1 cellular context compared by ENCODE assay signal in the genomic region with DNA sequence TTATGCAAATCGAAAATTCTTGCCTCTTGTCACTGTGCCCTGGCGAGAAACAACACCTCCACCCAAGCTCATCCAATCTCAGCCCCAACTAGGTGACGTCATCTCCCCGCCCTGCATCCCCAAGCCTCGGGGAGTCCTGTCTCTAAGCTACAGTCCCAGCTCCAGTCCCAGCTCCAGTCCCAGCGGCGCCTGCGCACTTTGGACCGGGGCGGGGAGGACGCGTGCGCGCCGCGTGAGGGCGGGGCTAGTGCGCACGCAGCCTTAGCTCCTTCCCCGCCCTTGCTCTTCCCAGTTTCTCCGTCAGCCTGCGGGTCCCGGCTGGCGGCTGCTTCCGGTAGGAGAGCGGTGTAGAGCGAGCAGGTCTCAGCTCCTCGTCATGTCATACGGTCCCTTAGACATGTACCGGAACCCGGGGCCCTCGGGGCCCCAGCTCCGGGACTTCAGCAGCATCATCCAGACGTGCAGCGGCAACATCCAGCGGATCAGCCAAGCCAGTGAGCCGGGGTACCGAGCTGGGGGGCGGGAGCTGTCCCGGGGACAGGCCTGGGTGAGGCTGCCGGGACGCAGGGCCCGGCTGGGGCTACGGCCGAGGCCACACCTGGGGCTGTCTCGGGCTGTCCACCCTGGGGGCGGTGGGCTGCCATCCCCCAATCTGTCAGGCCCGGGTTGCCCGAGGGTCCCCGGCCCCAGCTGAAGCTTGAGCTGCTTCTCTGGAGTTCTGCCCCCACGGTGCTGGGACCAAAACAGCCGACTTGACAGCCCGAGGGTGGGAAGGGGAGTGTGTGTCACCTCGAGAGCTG.
A peak's percentile ranks its signal among the peaks of the same experiment; 100 is the strongest.
TF ChIP-seq lines count a peak whose summit lies in the region.

A gene (plus strand): TSS at position 288 of the 800 bp plus-strand sequence. CDS start 89 bp downstream, at position 377.

TF ChIP-seq in HepG2, 621 proteins besides CTCF, POLR2A, EP300 and RAD21 (continued from another document and continues in another):
- TF ChIP-seq, protein P1, sequence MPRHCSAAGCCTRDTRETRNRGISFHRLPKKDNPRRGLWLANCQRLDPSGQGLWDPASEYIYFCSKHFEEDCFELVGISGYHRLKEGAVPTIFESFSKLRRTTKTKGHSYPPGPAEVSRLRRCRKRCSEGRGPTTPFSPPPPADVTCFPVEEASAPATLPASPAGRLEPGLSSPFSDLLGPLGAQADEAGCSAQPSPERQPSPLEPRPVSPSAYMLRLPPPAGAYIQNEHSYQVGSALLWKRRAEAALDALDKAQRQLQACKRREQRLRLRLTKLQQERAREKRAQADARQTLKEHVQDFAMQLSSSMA (CRISPR knock-in tag; IDR thresholded peaks at IDR 0.05): no peak
- peak; percentile 72 for TF ChIP-seq ZNF781 (CRISPR knock-in tag; IDR thresholded peaks at IDR 0.05; ENCODE audit: borderline replicate concordance, not compliant biosample characterization)
- TF ChIP-seq, protein P2, sequence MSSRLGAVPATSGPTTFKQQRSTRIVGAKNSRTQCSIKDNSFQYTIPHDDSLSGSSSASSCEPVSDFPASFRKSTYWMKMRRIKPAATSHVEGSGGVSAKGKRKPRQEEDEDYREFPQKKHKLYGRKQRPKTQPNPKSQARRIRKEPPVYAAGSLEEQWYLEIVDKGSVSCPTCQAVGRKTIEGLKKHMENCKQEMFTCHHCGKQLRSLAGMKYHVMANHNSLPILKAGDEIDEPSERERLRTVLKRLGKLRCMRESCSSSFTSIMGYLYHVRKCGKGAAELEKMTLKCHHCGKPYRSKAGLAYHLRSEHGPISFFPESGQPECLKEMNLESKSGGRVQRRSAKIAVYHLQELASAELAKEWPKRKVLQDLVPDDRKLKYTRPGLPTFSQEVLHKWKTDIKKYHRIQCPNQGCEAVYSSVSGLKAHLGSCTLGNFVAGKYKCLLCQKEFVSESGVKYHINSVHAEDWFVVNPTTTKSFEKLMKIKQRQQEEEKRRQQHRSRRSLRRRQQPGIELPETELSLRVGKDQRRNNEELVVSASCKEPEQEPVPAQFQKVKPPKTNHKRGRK (CRISPR knock-in tag; IDR thresholded peaks at IDR 0.05): no peak
- no peak for TF ChIP-seq SMYD3 (CRISPR knock-in tag; IDR thresholded peaks at IDR 0.05)
- peak; percentile 61 for TF ChIP-seq GABPA (IDR thresholded peaks at IDR 0.05; ENCODE audit: low read depth, low read length)
- peak; percentile 85 for TF ChIP-seq GABPA (CRISPR knock-in tag; IDR thresholded peaks at IDR 0.05; ENCODE audit: low read depth)
- TF ChIP-seq, protein P3, sequence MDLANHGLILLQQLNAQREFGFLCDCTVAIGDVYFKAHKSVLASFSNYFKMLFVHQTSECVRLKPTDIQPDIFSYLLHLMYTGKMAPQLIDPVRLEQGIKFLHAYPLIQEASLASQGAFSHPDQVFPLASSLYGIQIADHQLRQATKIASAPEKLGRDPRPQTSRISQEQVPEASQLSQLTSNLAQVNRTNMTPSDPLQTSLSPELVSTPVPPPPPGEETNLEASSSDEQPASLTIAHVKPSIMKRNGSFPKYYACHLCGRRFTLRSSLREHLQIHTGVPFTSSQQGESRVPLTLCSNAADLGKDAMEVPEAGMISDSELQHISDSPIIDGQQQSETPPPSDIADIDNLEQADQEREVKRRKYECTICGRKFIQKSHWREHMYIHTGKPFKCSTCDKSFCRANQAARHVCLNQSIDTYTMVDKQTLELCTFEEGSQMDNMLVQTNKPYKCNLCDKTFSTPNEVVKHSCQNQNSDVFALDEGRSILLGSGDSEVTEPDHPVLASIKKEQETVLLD (CRISPR knock-in tag; IDR thresholded peaks at IDR 0.05; ENCODE audit: low read depth): peak; percentile 41; the same call in 1 of the 2 replicates
- peak; percentile 66; the same call in 1 of the 2 replicates for TF ChIP-seq ZNF274 (CRISPR knock-in tag; IDR thresholded peaks at IDR 0.05)
- TF ChIP-seq, protein P4, sequence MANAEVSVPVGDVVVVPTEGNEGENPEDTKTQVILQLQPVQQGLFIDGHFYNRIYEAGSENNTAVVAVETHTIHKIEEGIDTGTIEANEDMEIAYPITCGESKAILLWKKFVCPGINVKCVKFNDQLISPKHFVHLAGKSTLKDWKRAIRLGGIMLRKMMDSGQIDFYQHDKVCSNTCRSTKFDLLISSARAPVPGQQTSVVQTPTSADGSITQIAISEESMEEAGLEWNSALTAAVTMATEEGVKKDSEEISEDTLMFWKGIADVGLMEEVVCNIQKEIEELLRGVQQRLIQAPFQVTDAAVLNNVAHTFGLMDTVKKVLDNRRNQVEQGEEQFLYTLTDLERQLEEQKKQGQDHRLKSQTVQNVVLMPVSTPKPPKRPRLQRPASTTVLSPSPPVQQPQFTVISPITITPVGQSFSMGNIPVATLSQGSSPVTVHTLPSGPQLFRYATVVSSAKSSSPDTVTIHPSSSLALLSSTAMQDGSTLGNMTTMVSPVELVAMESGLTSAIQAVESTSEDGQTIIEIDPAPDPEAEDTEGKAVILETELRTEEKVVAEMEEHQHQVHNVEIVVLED (CRISPR knock-in tag; IDR thresholded peaks at IDR 0.05; ENCODE audit: borderline replicate concordance): peak; percentile 88
- TF ChIP-seq, protein P5, sequence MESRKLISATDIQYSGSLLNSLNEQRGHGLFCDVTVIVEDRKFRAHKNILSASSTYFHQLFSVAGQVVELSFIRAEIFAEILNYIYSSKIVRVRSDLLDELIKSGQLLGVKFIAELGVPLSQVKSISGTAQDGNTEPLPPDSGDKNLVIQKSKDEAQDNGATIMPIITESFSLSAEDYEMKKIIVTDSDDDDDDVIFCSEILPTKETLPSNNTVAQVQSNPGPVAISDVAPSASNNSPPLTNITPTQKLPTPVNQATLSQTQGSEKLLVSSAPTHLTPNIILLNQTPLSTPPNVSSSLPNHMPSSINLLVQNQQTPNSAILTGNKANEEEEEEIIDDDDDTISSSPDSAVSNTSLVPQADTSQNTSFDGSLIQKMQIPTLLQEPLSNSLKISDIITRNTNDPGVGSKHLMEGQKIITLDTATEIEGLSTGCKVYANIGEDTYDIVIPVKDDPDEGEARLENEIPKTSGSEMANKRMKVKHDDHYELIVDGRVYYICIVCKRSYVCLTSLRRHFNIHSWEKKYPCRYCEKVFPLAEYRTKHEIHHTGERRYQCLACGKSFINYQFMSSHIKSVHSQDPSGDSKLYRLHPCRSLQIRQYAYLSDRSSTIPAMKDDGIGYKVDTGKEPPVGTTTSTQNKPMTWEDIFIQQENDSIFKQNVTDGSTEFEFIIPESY (CRISPR knock-in tag; IDR thresholded peaks at IDR 0.05): no peak
- TF ChIP-seq, protein P6, sequence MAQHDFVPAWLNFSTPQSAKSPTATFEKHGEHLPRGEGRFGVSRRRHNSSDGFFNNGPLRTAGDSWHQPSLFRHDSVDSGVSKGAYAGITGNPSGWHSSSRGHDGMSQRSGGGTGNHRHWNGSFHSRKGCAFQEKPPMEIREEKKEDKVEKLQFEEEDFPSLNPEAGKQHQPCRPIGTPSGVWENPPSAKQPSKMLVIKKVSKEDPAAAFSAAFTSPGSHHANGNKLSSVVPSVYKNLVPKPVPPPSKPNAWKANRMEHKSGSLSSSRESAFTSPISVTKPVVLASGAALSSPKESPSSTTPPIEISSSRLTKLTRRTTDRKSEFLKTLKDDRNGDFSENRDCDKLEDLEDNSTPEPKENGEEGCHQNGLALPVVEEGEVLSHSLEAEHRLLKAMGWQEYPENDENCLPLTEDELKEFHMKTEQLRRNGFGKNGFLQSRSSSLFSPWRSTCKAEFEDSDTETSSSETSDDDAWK (CRISPR knock-in tag; IDR thresholded peaks at IDR 0.05): no peak
- no peak; the same call in 1 of the 2 replicates for TF ChIP-seq MEF2D (CRISPR knock-in tag; IDR thresholded peaks at IDR 0.05)
- 0 out of 2 replicates have a peak, but pooled peaks have one; percentile 56 for TF ChIP-seq NAIF1 (CRISPR knock-in tag; IDR thresholded peaks at IDR 0.05; ENCODE audit: borderline replicate concordance)
- peak; percentile 79 for TF ChIP-seq ZNF563 (CRISPR knock-in tag; IDR thresholded peaks at IDR 0.05)
- TF ChIP-seq, protein P7, sequence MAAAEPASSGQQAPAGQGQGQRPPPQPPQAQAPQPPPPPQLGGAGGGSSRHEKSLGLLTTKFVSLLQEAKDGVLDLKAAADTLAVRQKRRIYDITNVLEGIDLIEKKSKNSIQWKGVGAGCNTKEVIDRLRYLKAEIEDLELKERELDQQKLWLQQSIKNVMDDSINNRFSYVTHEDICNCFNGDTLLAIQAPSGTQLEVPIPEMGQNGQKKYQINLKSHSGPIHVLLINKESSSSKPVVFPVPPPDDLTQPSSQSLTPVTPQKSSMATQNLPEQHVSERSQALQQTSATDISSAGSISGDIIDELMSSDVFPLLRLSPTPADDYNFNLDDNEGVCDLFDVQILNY (CRISPR knock-in tag; conservative IDR thresholded peaks at IDR 0.05): 0 out of 2 replicates have a peak, but pooled peaks have one; percentile 19
- peak; percentile 10; the same call in 1 of the 2 replicates for TF ChIP-seq ZIK1 (CRISPR knock-in tag; IDR thresholded peaks at IDR 0.05; ENCODE audit: borderline replicate concordance, low read depth)
- TF ChIP-seq, protein P8, sequence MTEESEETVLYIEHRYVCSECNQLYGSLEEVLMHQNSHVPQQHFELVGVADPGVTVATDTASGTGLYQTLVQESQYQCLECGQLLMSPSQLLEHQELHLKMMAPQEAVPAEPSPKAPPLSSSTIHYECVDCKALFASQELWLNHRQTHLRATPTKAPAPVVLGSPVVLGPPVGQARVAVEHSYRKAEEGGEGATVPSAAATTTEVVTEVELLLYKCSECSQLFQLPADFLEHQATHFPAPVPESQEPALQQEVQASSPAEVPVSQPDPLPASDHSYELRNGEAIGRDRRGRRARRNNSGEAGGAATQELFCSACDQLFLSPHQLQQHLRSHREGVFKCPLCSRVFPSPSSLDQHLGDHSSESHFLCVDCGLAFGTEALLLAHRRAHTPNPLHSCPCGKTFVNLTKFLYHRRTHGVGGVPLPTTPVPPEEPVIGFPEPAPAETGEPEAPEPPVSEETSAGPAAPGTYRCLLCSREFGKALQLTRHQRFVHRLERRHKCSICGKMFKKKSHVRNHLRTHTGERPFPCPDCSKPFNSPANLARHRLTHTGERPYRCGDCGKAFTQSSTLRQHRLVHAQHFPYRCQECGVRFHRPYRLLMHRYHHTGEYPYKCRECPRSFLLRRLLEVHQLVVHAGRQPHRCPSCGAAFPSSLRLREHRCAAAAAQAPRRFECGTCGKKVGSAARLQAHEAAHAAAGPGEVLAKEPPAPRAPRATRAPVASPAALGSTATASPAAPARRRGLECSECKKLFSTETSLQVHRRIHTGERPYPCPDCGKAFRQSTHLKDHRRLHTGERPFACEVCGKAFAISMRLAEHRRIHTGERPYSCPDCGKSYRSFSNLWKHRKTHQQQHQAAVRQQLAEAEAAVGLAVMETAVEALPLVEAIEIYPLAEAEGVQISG (CRISPR knock-in tag; IDR thresholded peaks at IDR 0.05): peak; percentile 78; the same call in 1 of the 2 replicates
- peak; percentile 89 for TF ChIP-seq POLR2AphosphoS5 (IDR thresholded peaks at IDR 0.05; ENCODE audit: low read depth, low read length)
- TF ChIP-seq, protein P9, sequence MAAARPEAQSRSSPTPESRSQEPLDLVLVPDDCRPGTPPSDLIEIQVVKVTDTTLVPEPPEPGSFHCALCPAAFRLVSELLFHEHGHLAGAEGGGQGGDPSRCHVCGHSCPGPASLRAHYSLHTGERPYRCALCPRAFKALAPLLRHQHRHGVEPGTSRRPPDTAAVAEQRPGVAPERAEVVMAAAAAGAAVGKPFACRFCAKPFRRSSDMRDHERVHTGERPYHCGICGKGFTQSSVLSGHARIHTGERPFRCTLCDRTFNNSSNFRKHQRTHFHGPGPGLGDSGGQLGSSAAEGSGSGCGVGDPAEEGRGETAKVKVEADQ (CRISPR knock-in tag; IDR thresholded peaks at IDR 0.05; ENCODE audit: borderline replicate concordance): no peak
- TF ChIP-seq, protein P10, sequence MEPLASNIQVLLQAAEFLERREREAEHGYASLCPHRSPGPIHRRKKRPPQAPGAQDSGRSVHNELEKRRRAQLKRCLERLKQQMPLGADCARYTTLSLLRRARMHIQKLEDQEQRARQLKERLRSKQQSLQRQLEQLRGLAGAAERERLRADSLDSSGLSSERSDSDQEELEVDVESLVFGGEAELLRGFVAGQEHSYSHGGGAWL (CRISPR knock-in tag; IDR thresholded peaks at IDR 0.05): peak; percentile 69; the same call in 1 of the 2 replicates
- TF ChIP-seq TBX2 (CRISPR knock-in tag; IDR thresholded peaks at IDR 0.05; ENCODE audit: borderline replicate concordance): peak; percentile 38; the same call in 1 of the 2 replicates
- peak; percentile 21 for TF ChIP-seq ZNF883 (CRISPR knock-in tag; IDR thresholded peaks at IDR 0.05; ENCODE audit: not compliant biosample characterization)
- peak; percentile 63; the same call in 1 of the 2 replicates for TF ChIP-seq ZNF225 (CRISPR knock-in tag; IDR thresholded peaks at IDR 0.05)
- peak; percentile 93 for TF ChIP-seq GABPB1 (CRISPR knock-in tag; IDR thresholded peaks at IDR 0.05)
- peak; percentile 41 for TF ChIP-seq AGO2 (optimal IDR thresholded peaks at IDR 0.05; ENCODE audit: low read depth, low read length)
- peak; percentile 83 for TF ChIP-seq ZFY (CRISPR knock-in tag; IDR thresholded peaks at IDR 0.05)
- no peak for TF ChIP-seq ZNF468 (CRISPR knock-in tag; IDR thresholded peaks at IDR 0.05)
- no peak for TF ChIP-seq ZNF816 (CRISPR knock-in tag; IDR thresholded peaks at IDR 0.05; ENCODE audit: borderline replicate concordance)
- no peak for TF ChIP-seq ZBTB7B (CRISPR knock-in tag; IDR thresholded peaks at IDR 0.05)
- TF ChIP-seq PHF20 (CRISPR knock-in tag; IDR thresholded peaks at IDR 0.05): peak; percentile 69
- peak; percentile 90 for TF ChIP-seq TAF1 (CRISPR knock-in tag; IDR thresholded peaks at IDR 0.05)
- TF ChIP-seq ZNF446 (CRISPR knock-in tag; IDR thresholded peaks at IDR 0.05): 0 out of 2 replicates have a peak, but pooled peaks have one; percentile 42
- TF ChIP-seq ZNF292 (CRISPR knock-in tag; IDR thresholded peaks at IDR 0.05; ENCODE audit: borderline replicate concordance, low read depth): peak; percentile 64; the same call in 1 of the 2 replicates
- peak; percentile 78; the same call in 1 of the 2 replicates for TF ChIP-seq MYC (CRISPR knock-in tag; IDR thresholded peaks at IDR 0.05; ENCODE audit: borderline replicate concordance)
